In genomic region chr11:71252782-71253730, GRCh38 we compare ENCODE assay signal across 9 cellular contexts. TPM values are rescaled to one million over a fixed set of nuclear protein-coding genes. Genes with fewer than 3 reads are reported as not detected.
A peak's percentile ranks its signal among the peaks of the same experiment; 100 is the strongest.
DNase-seq lines count a peak whose midpoint lies in the region; ATAC-seq and TF ChIP-seq lines count a peak whose summit lies in the region.
"Had no signal": no experiment of that assay in that cellular context is flagged by ENCODE, and none has a peak within 500 bp of the region (broad histone marks: within the 10 kb centered on the region; RNA-seq: fewer than 3 reads in every experiment).

No MANE protein-coding gene starts in this region.

- H4K20me1 ChIP-seq in osteoblast (ENCODE audit: insufficient read depth, low read length): peaks cover 6% of the 10 kb centered on the region

- no peaks in the 10 kb centered on the region for H3K36me3 ChIP-seq in osteoblast (ENCODE audit: insufficient read depth, low read length)

- H3K4me3 Mint-ChIP-seq in Calu3 (ENCODE audit: low read depth, unreplicated experiment) (peak overlapping the region; percentile 87), T-cell (no peak overlapping the region)

- peaks cover 46% of the 10 kb centered on the region for H3K4me1 Mint-ChIP-seq in Calu3 (ENCODE audit: low read depth, unreplicated experiment)
- peaks cover 0 to 10% (median 6%) of the 10 kb centered on the region in 3 donors for H3K4me1 Mint-ChIP-seq in T-cell

- BruUV-seq in Calu3 (replicated peaks; lab: Mats Ljungman, UMichigan): TSS peak; percentile 72

- H3K9me3 Mint-ChIP-seq in Calu3 (ENCODE audit: low read depth, unreplicated experiment) (no peaks in the 10 kb centered on the region), T-cell (no peaks in the 10 kb centered on the region)

- in situ Hi-C loops in G401 (cut with HindIII; ENCODE audit: low sequenced_read_pairs): no loop called here

- H3K4me1 ChIP-seq in osteoblast (ENCODE audit: insufficient read depth, low read length): peaks cover 11% of the 10 kb centered on the region

- peak overlapping the region; percentile 71 for H3K4me3 ChIP-seq in osteoblast (ENCODE audit: insufficient read depth, low read length)

- peak; percentile 77 for DNase-seq in Calu3
- DNase-seq in NCI-H2227 treated with DMSO at 0.1 percent for 48 hours (lab: John Stamatoyannopoulos, UW): peak; percentile 43
- DNase-seq in fibroblast of gingiva (ENCODE audit: low read depth): peak; percentile 77
- DNase-seq in osteoblast (ENCODE audit: insufficient read length, low spot score, missing footprints): peak; percentile 98
- no peak for DNase-seq in G401 (ENCODE audit: low spot score)
- no peak for DNase-seq in T-cell
- no peak for DNase-seq in central memory CD4-positive, alpha-beta T cell
- DNase-seq in OCI-M2 (lab: John Stamatoyannopoulos, UW; ENCODE audit: unreplicated experiment): no peak
- DNase-seq: stimulated activated CD4-positive, alpha-beta T cell treated with anti-CD3 and anti-CD28 coated beads, Interleukin-12 subunit alpha, Interleukin-12 subunit beta, amount 100 ng/mL, for 4 hours had no signal

- ATAC-seq in T-cell (replicated peaks in 1 of 4): no peak

- H3K27ac Mint-ChIP-seq in Calu3 (ENCODE audit: unreplicated experiment): peak overlapping the region; percentile 74
- no peak overlapping the region for H3K27ac Mint-ChIP-seq in T-cell

- H3K27ac ChIP-seq in osteoblast (ENCODE audit: low read depth, low read length): no peak overlapping the region

- POLR2A ChIA-PET in T-cell (lab: Charles Lee): interaction anchor here in 1 of 2 donors (0.6 kb wide), 1 partner anchor 346 kb away, joined by 4 read pairs; no protein-coding TSS in a partner anchor

- H3K27me3 Mint-ChIP-seq in Calu3 (ENCODE audit: unreplicated experiment): no peaks in the 10 kb centered on the region
- peaks cover 43 to 70% of the 10 kb centered on the region in 2 donors for H3K27me3 Mint-ChIP-seq in T-cell

- peak overlapping the region; percentile 69 for H2AFZ ChIP-seq in osteoblast (ENCODE audit: low read length)

- intact Hi-C loops in Calu3 (cut with micrococcal nuclease; ENCODE audit: unreplicated experiment): loop anchor here (1.0 to 5.0 kb wide), 3 partner anchors 31 to 89 kb away; no protein-coding TSS in a partner anchor

- H3K79me2 ChIP-seq in osteoblast (ENCODE audit: insufficient read depth, low read length): no peaks in the 10 kb centered on the region

- H3K27me3 ChIP-seq in osteoblast (ENCODE audit: insufficient read depth, low read length): peaks cover 28% of the 10 kb centered on the region

- H3K9me3 ChIP-seq in osteoblast (ENCODE audit: low read depth, low read length): no peaks in the 10 kb centered on the region

- peaks cover 40% of the 10 kb centered on the region for H3K36me3 Mint-ChIP-seq in Calu3 (ENCODE audit: insufficient read depth, unreplicated experiment)
- H3K36me3 Mint-ChIP-seq in T-cell: no peaks in the 10 kb centered on the region

- peak overlapping the region; percentile 84 for H3K4me2 ChIP-seq in osteoblast (ENCODE audit: insufficient read depth, low read length)

- no peak for TF ChIP-seq CTCF in Calu3 (IDR thresholded peaks at IDR 0.05; ENCODE audit: unreplicated experiment)
- no peak for TF ChIP-seq CTCF in osteoblast (IDR thresholded peaks at IDR 0.05; ENCODE audit: extremely low read depth, low read depth, low read length)

- CTCF ChIA-PET in Calu3 (lab: Charles Lee) (interaction anchor here (0.5 to 3.0 kb wide), 9 partner anchors 12 to 1010 kb away, joined by 3 to 24 read pairs (median 8); no protein-coding TSS in a partner anchor), T-cell (lab: Charles Lee) (no interaction called here)

RNA-seq across cellular contexts. Expression of gene SHANK2, which starts 0.7 kb away (rescaled TPM):
- total RNA-seq in Calu3 (2022) (109 and 118 TPM in 2 replicates), osteoblast (2.5 and 3.5 TPM in 2 replicates), T-cell (under 1 TPM in 3 of 5 donors, not detected in 2; 0.15 to 0.60 (median 0.49) TPM)
- total RNA-seq in G401 (2014; rRNA removed; shearing (Covaris generic)): not detected in 2 replicates

Comparison
In these comparisons a context has a peak if more than half of its experiments do, and no peak if none do; other contexts are left out.
1. DNase-seq: peak in Calu3 (single experiment), NCI-H2227 treated with DMSO at 0.1 percent for 48 hours (single experiment), fibroblast of gingiva (single experiment) and osteoblast (single experiment); none in G401 (single experiment), T-cell (0 of 34), central memory CD4-positive, alpha-beta T cell (single experiment) and OCI-M2 (single experiment).
2. RNA of gene SHANK2, which starts 0.7 kb away (total RNA-seq): 109 to 118 TPM in Calu3; 2.5 to 3.5 TPM in osteoblast, 0.15 to 0.60 TPM in T-cell and not detected in G401; every median in the first group is over 10 times any median in the second.